1 cellular context compared by ENCODE assay signal in genomic region chr7:101218236-101219130, GRCh38.
TF ChIP-seq lines count a peak whose summit lies in the region.

No MANE protein-coding gene starts in this region.

TF ChIP-seq in GM23338, 12 proteins besides CTCF, POLR2A, EP300 and RAD21:
- no peak for TF ChIP-seq ZNF462 (CRISPR knock-in tag; IDR thresholded peaks at IDR 0.05)
- TF ChIP-seq STAT1 (IDR thresholded peaks at IDR 0.05; ENCODE audit: unreplicated experiment) = no peak
- TF ChIP-seq POLR2AphosphoS5 (IDR thresholded peaks at IDR 0.05; ENCODE audit: low read depth) = no peak
- TF ChIP-seq EZH2phosphoT487 (IDR thresholded peaks at IDR 0.05; ENCODE audit: unreplicated experiment) = no peak
- no peak for TF ChIP-seq NANOG (IDR thresholded peaks at IDR 0.05; ENCODE audit: borderline replicate concordance)
- TF ChIP-seq ZNF114 (CRISPR knock-in tag; IDR thresholded peaks at IDR 0.05) = no peak
- TF ChIP-seq EZH2 (IDR thresholded peaks at IDR 0.05; ENCODE audit: low read depth, unreplicated experiment) = no peak
- no peak for TF ChIP-seq ETS1 (IDR thresholded peaks at IDR 0.05)
- no peak for TF ChIP-seq JUNB (IDR thresholded peaks at IDR 0.05; ENCODE audit: unreplicated experiment)
- TF ChIP-seq REST (IDR thresholded peaks at IDR 0.05; ENCODE audit: unreplicated experiment) = no peak
- no peak for TF ChIP-seq ZNF331 (CRISPR knock-in tag; IDR thresholded peaks at IDR 0.05; ENCODE audit: low read depth)
TF ChIP-seq in GM23338: peak in this region for 0.
